ENCODE assay signal across 1 cellular context in genomic region chr7:128121731-128122576, GRCh38.
A peak's percentile ranks its signal among the peaks of the same experiment; 100 is the strongest.
TF ChIP-seq lines count a peak whose summit lies in the region.

No MANE protein-coding gene starts in this region.

TF ChIP-seq in K562, 482 proteins besides CTCF, POLR2A, EP300 and RAD21 (continued from another document and continues in another):
- TF ChIP-seq ZNF407 (IDR thresholded peaks at IDR 0.05; ENCODE audit: low read depth) (no peak), THAP12 (CRISPR knock-in tag; IDR thresholded peaks at IDR 0.05) (0 out of 2 replicates have a peak, but pooled peaks have one; percentile 43), VEZF1 (CRISPR knock-in tag; IDR thresholded peaks at IDR 0.05) (peak; percentile 46; the same call in 1 of the 2 replicates), ZNF740 (CRISPR knock-in tag; IDR thresholded peaks at IDR 0.05) (no peak), ZNF740 (tag; IDR thresholded peaks at IDR 0.05) (0 out of 4 replicates have a peak, but pooled peaks of 1 of the 2 experiments have one; percentile 49), UBTF (IDR thresholded peaks at IDR 0.05; ENCODE audit: borderline replicate concordance in 1 of 2, low read depth in 2 of 2, low read length in 2 of 2) (0 out of 4 replicates have a peak, but pooled peaks of 1 of the 2 experiments have one; percentile 61), BRD4 (IDR thresholded peaks at IDR 0.05) (peak; percentile 73; the same call in 1 of the 2 replicates), RBFOX2 (IDR thresholded peaks at IDR 0.05; ENCODE audit: low read depth, low read length) (peak; percentile 32; the same call in 1 of the 2 replicates), GTF2F1 (IDR thresholded peaks at IDR 0.05; ENCODE audit: low read depth, low read length) (no peak), ZNF511 (CRISPR knock-in tag; IDR thresholded peaks at IDR 0.05) (peak; percentile 66; the same call in 1 of the 2 replicates), POLR3G (IDR thresholded peaks at IDR 0.05; ENCODE audit: extremely low read depth, insufficient read length, insufficient replicate concordance) (no peak), TSHZ1 (CRISPR knock-in tag; IDR thresholded peaks at IDR 0.05) (no peak), E2F6 (IDR thresholded peaks at IDR 0.05; ENCODE audit: borderline replicate concordance in 1 of 2, extremely low read depth in 1 of 2, insufficient read depth in 1 of 2, insufficient read length in 1 of 2, low read depth in 1 of 2, low read length in 1 of 2, poor library complexity in 1 of 2, severe bottlenecking in 1 of 2) (peak in 1 of 2 experiments; percentile 15), KAT7 (CRISPR knock-in tag; IDR thresholded peaks at IDR 0.05; ENCODE audit: borderline replicate concordance) (no peak), CTBP1 (IDR thresholded peaks at IDR 0.05; ENCODE audit: borderline replicate concordance) (peak; percentile 15; the same call in 1 of the 2 replicates)
